Comparison of ENCODE assay signal across 8 cellular contexts in the genomic region with DNA sequence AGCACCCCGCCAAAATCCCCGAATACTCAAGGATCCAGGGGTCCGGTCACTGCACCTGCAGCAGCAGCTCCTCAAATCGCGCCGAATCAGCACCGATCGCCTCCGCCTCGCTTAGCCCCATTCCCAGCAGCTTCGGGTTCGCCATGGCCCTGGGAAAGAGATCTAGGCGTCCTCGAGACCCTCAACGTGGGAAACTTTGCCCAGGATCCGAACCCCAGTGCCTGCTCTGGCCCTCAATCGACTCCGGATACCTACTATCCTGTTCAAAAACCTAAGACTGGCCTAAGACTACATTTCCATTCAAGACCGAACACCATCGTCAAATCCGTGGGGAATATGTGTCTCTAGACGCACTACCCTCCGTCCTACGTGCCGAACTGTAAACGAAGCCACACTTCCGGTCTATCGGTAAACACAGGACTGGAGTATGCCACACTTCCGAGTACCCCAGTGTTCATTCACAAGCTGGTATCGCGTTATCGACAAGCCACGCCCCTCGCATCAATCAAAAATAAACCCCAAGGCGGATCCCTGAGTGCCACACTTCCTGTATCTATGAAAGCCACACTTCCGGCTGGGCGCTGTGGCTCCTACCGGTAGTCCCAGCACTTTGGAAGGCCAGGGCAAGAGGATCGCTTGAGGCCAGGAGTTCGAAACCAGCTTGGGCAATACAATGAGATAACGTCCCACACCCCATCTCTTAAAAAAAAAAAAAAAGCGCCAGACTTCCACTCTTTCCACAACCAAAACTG. TPM values are rescaled to one million over a fixed set of nuclear protein-coding genes. Genes with fewer than 3 reads are reported as not detected.
DNase-seq lines count a peak whose midpoint lies in the region; ATAC-seq and TF ChIP-seq lines count a peak whose summit lies in the region.

A gene (minus strand): TSS at position 385 of the 752 bp plus-strand sequence. CDS start 240 bp downstream, at position 145.

- H4K20me1 ChIP-seq in fibroblast of lung (ENCODE audit: control insufficient read depth, extremely low read depth, insufficient read depth, low read length) = no peaks in the 10 kb centered on the region

- peak within 1 kb of the TSS; percentile 97 for H2AFZ ChIP-seq in fibroblast of lung (ENCODE audit: low read length)

- POLR2A ChIA-PET in naive thymus-derived CD4-positive, alpha-beta T cell (lab: Charles Lee) = interaction anchor here (0.5 to 15.5 kb wide), 29 partner anchors 11 to 594 kb away, joined by 3 to 226 read pairs (median 3); a partner anchor contains a TSS

- TF ChIP-seq CTCF in fibroblast of lung (conservative IDR thresholded peaks at IDR 0.05 in 1 of 2, IDR thresholded peaks at IDR 0.05 in 1 of 2; ENCODE audit: low read depth in 1 of 2, low read length in 2 of 2) = peak; percentile 20 to 33

- no peaks in the 10 kb centered on the region for H3K27me3 Mint-ChIP-seq in activated T-helper 1 cell treated with anti-CD3 and anti-CD28 coated beads, Interleukin-12 subunit alpha, Interleukin-12 subunit beta, Interleukin-2, Interleukin-4 antibody, amounts not matched to agents 30 ng/mL and 10 ng/mL and 1 ng/mL, durations not matched to agents 14 hours and 24 hours and 36 hours (ENCODE audit: insufficient read depth)
- H3K27me3 Mint-ChIP-seq in naive thymus-derived CD4-positive, alpha-beta T cell = no peaks in the 10 kb centered on the region
- H3K27me3 Mint-ChIP-seq in stimulated activated naive B cell treated with anti-CD40 and anti-IgM and Interleukin-4, amounts not matched to agents 10 μg/mL and 1 μg/mL and 100 μg/mL, for 72 hours = no peaks in the 10 kb centered on the region

- H3K36me3 Mint-ChIP-seq in activated T-helper 1 cell treated with anti-CD3 and anti-CD28 coated beads, Interleukin-12 subunit alpha, Interleukin-12 subunit beta, Interleukin-2, Interleukin-4 antibody, amounts not matched to agents 30 ng/mL and 10 ng/mL and 1 ng/mL, durations not matched to agents 14 hours and 24 hours and 36 hours (ENCODE audit: low read depth) = peaks cover 32% of the 10 kb centered on the region
- H3K36me3 Mint-ChIP-seq in naive thymus-derived CD4-positive, alpha-beta T cell = peaks cover 11 to 32% (median 16%) of the 10 kb centered on the region in 5 donors
- H3K36me3 Mint-ChIP-seq in stimulated activated naive B cell treated with anti-CD40 and anti-IgM and Interleukin-4, amounts not matched to agents 10 μg/mL and 1 μg/mL and 100 μg/mL, for 72 hours = peaks cover 43 to 56% of the 10 kb centered on the region in 2 donors

- peaks cover 6% of the 10 kb centered on the region for H3K36me3 ChIP-seq in fibroblast of lung (ENCODE audit: control insufficient read depth, insufficient read depth, low read length)
- H3K36me3 ChIP-seq in naive thymus-derived CD4-positive, alpha-beta T cell (ENCODE audit: control insufficient read depth in 2 of 3, insufficient read depth in 3 of 3, low read length in 3 of 3) = peaks cover 0 to 36% (median 4%) of the 10 kb centered on the region in 3 experiments

- peaks cover 11% of the 10 kb centered on the region for H3K79me2 ChIP-seq in fibroblast of lung (ENCODE audit: control insufficient read depth, insufficient read depth, low read length)

- peak; percentile 57 for ATAC-seq in GM21825 (IDR thresholded peaks at IDR 0.05; ENCODE audit: unreplicated experiment)
- ATAC-seq in naive thymus-derived CD4-positive, alpha-beta T cell = peak; percentile 71
- peak; percentile 77 to 78 for ATAC-seq in stimulated activated naive B cell treated with anti-CD40 and anti-IgM and Interleukin-4, amounts not matched to agents 10 μg/mL and 1 μg/mL and 100 μg/mL, for 72 hours (replicated peaks)

- intact Hi-C loops in activated T-helper 1 cell treated with anti-CD3 and anti-CD28 coated beads, Interleukin-12 subunit alpha, Interleukin-12 subunit beta, Interleukin-2, Interleukin-4 antibody, amounts not matched to agents 30 ng/mL and 10 ng/mL and 1 ng/mL, durations not matched to agents 14 hours and 24 hours and 36 hours (cut with micrococcal nuclease) = loop anchor here (1.0 to 10.0 kb wide), 4 partner anchors 8 to 577 kb away; a partner anchor contains a TSS
- intact Hi-C loops in naive thymus-derived CD4-positive, alpha-beta T cell (cut with micrococcal nuclease) = loop anchor here (1.0 to 5.0 kb wide), 9 partner anchors 8 to 1129 kb away; a partner anchor contains a TSS

- H3K4me3 ChIP-seq in fibroblast of lung (replicated peaks in 1 of 4; ENCODE audit: control extremely low read depth in 1 of 4, insufficient read depth in 1 of 4, low read depth in 3 of 4, low read length in 4 of 4) = peak within 1 kb of the TSS; percentile 85 to 99 (median 94)
- H3K4me3 ChIP-seq in naive thymus-derived CD4-positive, alpha-beta T cell (ENCODE audit: low read length) = peak within 1 kb of the TSS; percentile 85

- H3K27ac ChIP-seq in fibroblast of lung (ENCODE audit: insufficient read depth, low read length) = peak within 1 kb of the TSS; percentile 93
- peak within 1 kb of the TSS; percentile 95 for H3K27ac ChIP-seq in naive thymus-derived CD4-positive, alpha-beta T cell (ENCODE audit: low read depth, low read length)

- peak within 1 kb of the TSS; percentile 99 for H3K4me2 ChIP-seq in fibroblast of lung (ENCODE audit: extremely low read depth, insufficient read depth, low read length)

- peaks cover 55% of the 10 kb centered on the region for H3K4me1 Mint-ChIP-seq in activated T-helper 1 cell treated with anti-CD3 and anti-CD28 coated beads, Interleukin-12 subunit alpha, Interleukin-12 subunit beta, Interleukin-2, Interleukin-4 antibody, amounts not matched to agents 30 ng/mL and 10 ng/mL and 1 ng/mL, durations not matched to agents 14 hours and 24 hours and 36 hours (ENCODE audit: low read depth)
- peaks cover 31 to 68% (median 55%) of the 10 kb centered on the region in 7 donors for H3K4me1 Mint-ChIP-seq in naive thymus-derived CD4-positive, alpha-beta T cell
- peaks cover 32 to 71% of the 10 kb centered on the region in 2 donors for H3K4me1 Mint-ChIP-seq in stimulated activated naive B cell treated with anti-CD40 and anti-IgM and Interleukin-4, amounts not matched to agents 10 μg/mL and 1 μg/mL and 100 μg/mL, for 72 hours

- peak within 1 kb of the TSS; percentile 96 for H3K4me3 Mint-ChIP-seq in activated T-helper 1 cell treated with anti-CD3 and anti-CD28 coated beads, Interleukin-12 subunit alpha, Interleukin-12 subunit beta, Interleukin-2, Interleukin-4 antibody, amounts not matched to agents 30 ng/mL and 10 ng/mL and 1 ng/mL, durations not matched to agents 14 hours and 24 hours and 36 hours
- peak within 1 kb of the TSS; percentile 95 to 100 (median 99) for H3K4me3 Mint-ChIP-seq in naive thymus-derived CD4-positive, alpha-beta T cell
- H3K4me3 Mint-ChIP-seq in stimulated activated naive B cell treated with anti-CD40 and anti-IgM and Interleukin-4, amounts not matched to agents 10 μg/mL and 1 μg/mL and 100 μg/mL, for 72 hours = peak within 1 kb of the TSS; percentile 90 to 100

- H3K9me3 Mint-ChIP-seq in activated T-helper 1 cell treated with anti-CD3 and anti-CD28 coated beads, Interleukin-12 subunit alpha, Interleukin-12 subunit beta, Interleukin-2, Interleukin-4 antibody, amounts not matched to agents 30 ng/mL and 10 ng/mL and 1 ng/mL, durations not matched to agents 14 hours and 24 hours and 36 hours = no peaks in the 10 kb centered on the region
- peaks cover 0 to 5% (median 0%) of the 10 kb centered on the region in 11 donors for H3K9me3 Mint-ChIP-seq in naive thymus-derived CD4-positive, alpha-beta T cell
- no peaks in the 10 kb centered on the region for H3K9me3 Mint-ChIP-seq in stimulated activated naive B cell treated with anti-CD40 and anti-IgM and Interleukin-4, amounts not matched to agents 10 μg/mL and 1 μg/mL and 100 μg/mL, for 72 hours

- no peaks in the 10 kb centered on the region for H3K27me3 ChIP-seq in fibroblast of lung (ENCODE audit: control insufficient read depth, insufficient read depth, low read length)
- H3K27me3 ChIP-seq in naive thymus-derived CD4-positive, alpha-beta T cell (ENCODE audit: control insufficient read depth in 2 of 2, insufficient read depth in 2 of 2, low read length in 2 of 2) = no peaks in the 10 kb centered on the region

- H3K4me1 ChIP-seq in fibroblast of lung (ENCODE audit: control insufficient read depth, extremely low read depth, insufficient read depth, low read length) = peaks cover 3% of the 10 kb centered on the region
- H3K4me1 ChIP-seq in naive thymus-derived CD4-positive, alpha-beta T cell (ENCODE audit: control insufficient read depth in 2 of 2, insufficient read depth in 2 of 2, low read length in 2 of 2) = peaks cover 15 to 26% of the 10 kb centered on the region in 2 donors

- no peaks in the 10 kb centered on the region for H3K9me3 ChIP-seq in fibroblast of lung (ENCODE audit: control insufficient read depth, insufficient read depth, low read depth, low read length)
- no peaks in the 10 kb centered on the region for H3K9me3 ChIP-seq in naive thymus-derived CD4-positive, alpha-beta T cell (ENCODE audit: control insufficient read depth in 2 of 3, low read length in 3 of 3)

- CTCF ChIA-PET in naive thymus-derived CD4-positive, alpha-beta T cell (lab: Charles Lee) = interaction anchor here (0.6 to 12.2 kb wide), 10 partner anchors 20 to 832 kb away, joined by 3 to 83 read pairs (median 4); a partner anchor contains a TSS

- peak; percentile 99 for DNase-seq in DMS79 treated with DMSO at 0.1 percent for 48 hours (lab: John Stamatoyannopoulos, UW)
- DNase-seq in Kasumi-1 (lab: John Stamatoyannopoulos, UW) = peak; percentile 99 to 100
- peak; percentile 100 for DNase-seq in RPMI7951 (ENCODE audit: low read depth)
- peak; percentile 94 for DNase-seq in activated T-helper 1 cell treated with anti-CD3 and anti-CD28 coated beads, Interleukin-12 subunit alpha, Interleukin-12 subunit beta, Interleukin-2, Interleukin-4 antibody, amounts not matched to agents 30 ng/mL and 10 ng/mL and 1 ng/mL, durations not matched to agents 14 hours and 24 hours and 36 hours (ENCODE audit: low spot score)
- DNase-seq in fibroblast of lung (ENCODE audit: low read depth in 2 of 2) = peak; percentile 99
- DNase-seq in naive thymus-derived CD4-positive, alpha-beta T cell = peak; percentile 69 to 97 (median 94)
- DNase-seq in stimulated activated naive B cell treated with anti-CD40 and anti-IgM and Interleukin-4, amounts not matched to agents 10 μg/mL and 1 μg/mL and 100 μg/mL, for 72 hours = peak; percentile 95

- peak within 1 kb of the TSS; percentile 99 for H3K27ac Mint-ChIP-seq in activated T-helper 1 cell treated with anti-CD3 and anti-CD28 coated beads, Interleukin-12 subunit alpha, Interleukin-12 subunit beta, Interleukin-2, Interleukin-4 antibody, amounts not matched to agents 30 ng/mL and 10 ng/mL and 1 ng/mL, durations not matched to agents 14 hours and 24 hours and 36 hours
- peak within 1 kb of the TSS; percentile 92 to 100 (median 99) for H3K27ac Mint-ChIP-seq in naive thymus-derived CD4-positive, alpha-beta T cell
- peak within 1 kb of the TSS; percentile 100 for H3K27ac Mint-ChIP-seq in stimulated activated naive B cell treated with anti-CD40 and anti-IgM and Interleukin-4, amounts not matched to agents 10 μg/mL and 1 μg/mL and 100 μg/mL, for 72 hours

- peak within 1 kb of the TSS; percentile 75 for H3K9ac ChIP-seq in fibroblast of lung (ENCODE audit: insufficient read depth, low read length)

RNA-seq across cellular contexts. Expression of the gene that starts here (rescaled TPM):
- 176 and 221 TPM in 2 replicates for total RNA-seq in RPMI7951 (2014; rRNA removed; shearing (Covaris generic))
- 124 and 126 TPM in 2 replicates for total RNA-seq in activated T-helper 1 cell treated with anti-CD3 and anti-CD28 coated beads, Interleukin-12 subunit alpha, Interleukin-12 subunit beta, Interleukin-2, Interleukin-4 antibody, amounts not matched to agents 30 ng/mL and 10 ng/mL and 1 ng/mL, durations not matched to agents 14 hours and 24 hours and 36 hours
- 94.5 and 110 TPM in 2 replicates for total RNA-seq in fibroblast of lung
- polyA plus RNA-seq in fibroblast of lung = 42.5 and 53.8 TPM in 2 replicates
- polyA plus RNA-seq in fibroblast of lung (2012) = 40.5 and 59.5 TPM in 2 replicates
- 30.5 and 90.2 TPM in 2 replicates for polyA minus RNA-seq in fibroblast of lung (ENCODE audit: low replicate concordance)
- 100 to 1,000 TPM; 136 to 183 (median 159) TPM for total RNA-seq in naive thymus-derived CD4-positive, alpha-beta T cell
- polyA plus RNA-seq in naive thymus-derived CD4-positive, alpha-beta T cell = 10 to 100 TPM; 62.7 to 91.8 TPM

Comparison
In these comparisons a context has a peak if more than half of its experiments do, and no peak if none do; other contexts are left out.
1. Peak in every context shown above with its lines: DNase-seq, ATAC-seq, H3K4me3 ChIP-seq and H3K27ac ChIP-seq.